8 cellular contexts compared by ENCODE assay signal in the genomic region with DNA sequence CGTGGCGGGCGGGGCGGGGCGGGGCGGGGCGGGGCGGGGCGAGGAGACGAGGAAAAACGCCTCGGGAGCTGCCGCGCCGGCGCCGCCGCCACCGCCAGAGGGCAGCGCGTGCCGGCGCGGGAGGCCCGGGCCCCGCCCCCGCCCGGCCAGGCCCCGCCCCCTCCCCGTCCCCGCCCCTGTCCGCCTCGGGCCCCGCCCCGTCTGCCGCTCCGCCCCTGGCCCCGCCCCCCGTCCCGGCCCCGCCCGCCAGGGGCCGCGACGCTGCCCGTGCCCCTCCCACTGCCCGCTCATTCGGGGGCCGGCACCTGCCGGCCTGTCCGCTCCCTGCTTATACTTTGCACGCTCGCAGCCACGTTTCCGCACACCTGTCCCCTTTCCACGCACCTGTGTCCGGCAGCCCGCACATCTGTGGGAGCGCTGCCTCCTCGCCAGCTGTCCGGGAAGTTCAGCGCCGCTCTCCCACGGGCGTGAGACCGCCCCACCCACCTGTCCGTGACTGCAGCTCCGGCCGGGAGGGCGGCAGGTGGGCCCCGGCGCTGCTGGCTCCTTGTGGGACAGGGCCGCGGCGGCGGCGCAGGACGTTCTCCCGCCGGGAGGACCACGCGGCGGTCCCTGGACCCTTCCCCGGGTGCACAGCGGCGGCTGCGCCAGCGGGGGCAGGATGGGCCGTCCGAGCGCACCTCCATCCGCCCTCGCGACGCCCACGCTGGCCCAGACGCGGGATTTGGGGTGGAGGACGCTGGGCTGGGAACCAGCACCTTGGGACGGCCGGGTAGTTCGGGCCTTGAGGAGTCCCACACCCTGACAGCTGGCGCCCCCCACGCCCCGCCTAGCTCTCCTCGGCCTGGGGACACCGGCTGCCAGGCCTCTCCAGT. TPM values are rescaled to one million over a fixed set of nuclear protein-coding genes. Genes with fewer than 3 reads are reported as not detected.
DNase-seq lines count a peak whose midpoint lies in the region; ATAC-seq, FAIRE-seq and TF ChIP-seq lines count a peak whose summit lies in the region.

No MANE protein-coding gene starts in this region.

- ATAC-seq in GM19438 (IDR thresholded peaks at IDR 0.05; ENCODE audit: low read depth, unreplicated experiment) (peak; percentile 45), HepG2 (peak; percentile 27)

- CTCF ChIA-PET in HepG2 (lab: Yijun Ruan, JAX; ENCODE audit: low intra/inter-chr PET ratio, low total read pairs), result no interaction called here

- peak; percentile 72 for DNase-seq in BE2C
- no peak for DNase-seq in LNCaP clone FGC (ENCODE audit: low read depth)
- DNase-seq in activated CD4-positive, alpha-beta T cell treated with anti-CD3 and anti-CD28 coated beads for 4 hours, result peak; percentile 66 to 79
- DNase-seq in coronary artery (ENCODE audit: low spot score), result peak; percentile 85
- no peak for DNase-seq in HepG2 (ENCODE audit: low spot score)
- peak; percentile 65 to 75 for DNase-seq in stimulated activated CD4-positive, alpha-beta T cell treated with anti-CD3 and anti-CD28 coated beads, Interleukin-2, amount 100 ng/mL, for 48 hours
- no peak for DNase-seq in NCI-H510A (lab: John Stamatoyannopoulos, UW)

- BruUV-seq in HepG2 (replicated peaks; lab: Mats Ljungman, UMichigan), result no TSS peak

- POLR2A ChIA-PET in HepG2 (lab: Yijun Ruan, JAX), result interaction anchor here (1.0 kb wide), 2 partner anchors 17 to 22 kb away, joined by 3 to 8 read pairs; a partner anchor contains a TSS

- H3K36me3 ChIP-seq in BE2C (no peaks in the 10 kb centered on the region), HepG2 (replicated peaks in 1 of 2; ENCODE audit: control insufficient read depth in 1 of 2, insufficient read depth in 2 of 2, low read length in 2 of 2) (no peaks in the 10 kb centered on the region)

- FAIRE-seq in HepG2 (lab: Jason Lieb, UNC), result no peak

- H3K27me3 ChIP-seq in BE2C, result peaks cover 59% of the 10 kb centered on the region
- H3K27me3 ChIP-seq in HepG2 (ENCODE audit: control insufficient read depth in 1 of 2, insufficient read depth in 2 of 2, low read length in 2 of 2), result peaks cover 7 to 32% of the 10 kb centered on the region in 2 experiments

- WGBS in HepG2 (ENCODE audit: low lambda C conversion rate), result no CpG with 5 or more reads among the region's 107 CpGs

- H3K79me2 ChIP-seq in HepG2 (ENCODE audit: insufficient read depth, low read length), result no peaks in the 10 kb centered on the region

- intact Hi-C loops in HepG2 (cut with micrococcal nuclease; ENCODE audit: unreplicated experiment), result loop anchor here (2.0 kb wide), 1 partner anchor 17 kb away; a partner anchor contains a TSS

- H3K4me1 ChIP-seq in BE2C (no peaks in the 10 kb centered on the region; the same call in 1 of the 2 replicates), HepG2 (ENCODE audit: insufficient read depth, low read length) (peaks cover 51% of the 10 kb centered on the region)

- H3K9ac ChIP-seq in HepG2 (ENCODE audit: insufficient read depth, low read depth, low read length), result peak overlapping the region; percentile 46

- no peak for TF ChIP-seq CTCF in BE2C (IDR thresholded peaks at IDR 0.05; ENCODE audit: low read depth, low read length)
- TF ChIP-seq CTCF in LNCaP clone FGC (IDR thresholded peaks at IDR 0.05; ENCODE audit: control insufficient read depth, extremely low read depth, insufficient read depth), result peak; percentile 29
- no peak for TF ChIP-seq CTCF in coronary artery (IDR thresholded peaks at IDR 0.05)
- TF ChIP-seq CTCF in HepG2 (CRISPR knock-in tag; IDR thresholded peaks at IDR 0.05), result 0 out of 2 replicates have a peak, but pooled peaks have one; percentile 9

- H2AFZ ChIP-seq in HepG2 (ENCODE audit: low read length), result no peak overlapping the region

- H3K4me3 ChIP-seq in BE2C (ENCODE audit: low read depth, low read length) (no peak overlapping the region), LNCaP clone FGC (ENCODE audit: low read depth, low read length) (peak overlapping the region; percentile 59), coronary artery (peak overlapping the region; percentile 85), HepG2 (replicated peaks in 1 of 3; ENCODE audit: insufficient read depth in 1 of 3, low read depth in 2 of 3, low read length in 3 of 3) (peak overlapping the region; percentile 58 to 89 (median 73); a peak in 5 of 6 replicates)

- H3K27ac ChIP-seq in coronary artery (peak overlapping the region; percentile 71 to 82), HepG2 (ENCODE audit: extremely low read length, insufficient read depth, low read length) (no peak overlapping the region)

- TF ChIP-seq POLR2A in HepG2 (IDR thresholded peaks at IDR 0.05; ENCODE audit: insufficient read depth in 1 of 2, low read depth in 2 of 2, low read length in 2 of 2), result no peak

- no peaks in the 10 kb centered on the region for H4K20me1 ChIP-seq in HepG2 (ENCODE audit: insufficient read depth, low read length)

- in situ Hi-C loops in HepG2 (cut with HindIII; ENCODE audit: extremely low pct_ligation_motif_present, low pct_unique_long_range_greater_than_20kb), result no loop called here

- no peaks in the 10 kb centered on the region for H3K9me3 ChIP-seq in BE2C
- no peaks in the 10 kb centered on the region for H3K9me3 ChIP-seq in HepG2 (ENCODE audit: low read length)

- no peak for TF ChIP-seq EP300 in HepG2 (IDR thresholded peaks at IDR 0.05; ENCODE audit: low read depth in 2 of 2, low read length in 2 of 2)
- TF ChIP-seq EP300 in HepG2 (CRISPR knock-in tag; IDR thresholded peaks at IDR 0.05; ENCODE audit: borderline replicate concordance), result no peak

- TF ChIP-seq RAD21 in HepG2 (CRISPR knock-in tag; IDR thresholded peaks at IDR 0.05), result 0 out of 2 replicates have a peak, but pooled peaks have one; percentile 27

- H3K4me2 ChIP-seq in HepG2 (ENCODE audit: low read depth, low read length), result peak overlapping the region; percentile 91

RNA-seq across cellular contexts. Expression of a gene that starts 1.5 kb away (rescaled TPM):
- 0.19 TPM for polyA plus RNA-seq in BE2C (2012; ENCODE audit: insufficient read depth, insufficient read length, low read depth)
- total RNA-seq in HepG2 (2016; rRNA removed; fragmentation: Illumina TruSeq; extraction: Trizol), result 12.3 and 19.1 TPM in 2 replicates
- 8.9 and 9.3 TPM in 2 replicates for total RNA-seq in HepG2 (2016; cell fraction: cytosol; rRNA removed; fragmentation: Illumina TruSeq; extraction: Trizol; ENCODE audit: low read depth)
- 11.5 and 17.5 TPM in 2 replicates for total RNA-seq in HepG2 (2016; cell fraction: insoluble cytoplasmic fraction; rRNA removed; fragmentation: Illumina TruSeq; extraction: Trizol)
- total RNA-seq in HepG2 (2016; cell fraction: membrane; rRNA removed; fragmentation: Illumina TruSeq; extraction: Trizol), result 31.8 and 32.6 TPM in 2 replicates
- 13.0 and 15.9 TPM in 2 replicates for total RNA-seq in HepG2 (2016; cell fraction: nucleus; rRNA removed; fragmentation: Illumina TruSeq; extraction: Trizol)
- 30.6 and 35.5 TPM in 2 replicates for polyA plus RNA-seq in HepG2 (2011; rRNA removed)
- polyA plus RNA-seq in HepG2 (2011; cell fraction: cytosol; rRNA removed), result 37.2 and 49.4 TPM in 2 replicates
- 122 and 143 TPM in 2 replicates for polyA plus RNA-seq in HepG2 (2011; cell fraction: nucleus; rRNA removed)
- 21.8 and 31.9 TPM in 2 replicates for polyA plus RNA-seq in HepG2 (2012)
- 15.2 and 15.4 TPM in 2 replicates for polyA plus RNA-seq in HepG2 (2016; cell fraction: cytosol; fragmentation: Illumina TruSeq; extraction: Trizol; ENCODE audit: low read depth)
- polyA plus RNA-seq in HepG2 (2016; cell fraction: insoluble cytoplasmic fraction; fragmentation: Illumina TruSeq; extraction: Trizol; ENCODE audit: low read depth), result 18.1 and 23.1 TPM in 2 replicates
- polyA plus RNA-seq in HepG2 (2016; cell fraction: membrane; fragmentation: Illumina TruSeq; extraction: Trizol; ENCODE audit: low read depth), result 38.4 and 44.6 TPM in 2 replicates
- polyA plus RNA-seq in HepG2 (2016; cell fraction: nucleus; fragmentation: Illumina TruSeq; extraction: Trizol; ENCODE audit: insufficient read depth, low read depth), result 33.6 and 40.0 TPM in 2 replicates
- 74.3 and 145 TPM in 2 replicates for polyA minus RNA-seq in HepG2 (2011; rRNA and poly(A)+ RNA removed; ENCODE audit: low replicate concordance)
- 22.8 and 26.5 TPM in 2 replicates for polyA minus RNA-seq in HepG2 (2011; cell fraction: cytosol; rRNA and poly(A)+ RNA removed)
- polyA minus RNA-seq in HepG2 (2011; cell fraction: nucleus; rRNA and poly(A)+ RNA removed), result 19.9 and 23.2 TPM in 2 replicates

RNA-seq across cellular contexts. Expression of a gene that starts 16.7 kb away (rescaled TPM):
- polyA plus RNA-seq in BE2C (2012; ENCODE audit: insufficient read depth, insufficient read length, low read depth), result 1.6 TPM
- total RNA-seq in HepG2 (2016; rRNA removed; fragmentation: Illumina TruSeq; extraction: Trizol), result 7.2 and 22.9 TPM in 2 replicates
- total RNA-seq in HepG2 (2016; cell fraction: cytosol; rRNA removed; fragmentation: Illumina TruSeq; extraction: Trizol; ENCODE audit: low read depth), result 1.1 and 1.9 TPM in 2 replicates
- 6.6 and 22.7 TPM in 2 replicates for total RNA-seq in HepG2 (2016; cell fraction: insoluble cytoplasmic fraction; rRNA removed; fragmentation: Illumina TruSeq; extraction: Trizol)
- total RNA-seq in HepG2 (2016; cell fraction: membrane; rRNA removed; fragmentation: Illumina TruSeq; extraction: Trizol), result 4.2 and 4.6 TPM in 2 replicates
- 23.8 and 28.9 TPM in 2 replicates for total RNA-seq in HepG2 (2016; cell fraction: nucleus; rRNA removed; fragmentation: Illumina TruSeq; extraction: Trizol)
- polyA plus RNA-seq in HepG2 (2011; rRNA removed), result 5.4 and 8.4 TPM in 2 replicates
- 7.7 and 10.8 TPM in 2 replicates for polyA plus RNA-seq in HepG2 (2011; cell fraction: cytosol; rRNA removed)
- polyA plus RNA-seq in HepG2 (2011; cell fraction: nucleus; rRNA removed), result 30.6 and 45.2 TPM in 2 replicates
- 5.1 and 7.0 TPM in 2 replicates for polyA plus RNA-seq in HepG2 (2012)
- 1.2 and 1.5 TPM in 2 replicates for polyA plus RNA-seq in HepG2 (2016; cell fraction: cytosol; fragmentation: Illumina TruSeq; extraction: Trizol; ENCODE audit: low read depth)
- polyA plus RNA-seq in HepG2 (2016; cell fraction: insoluble cytoplasmic fraction; fragmentation: Illumina TruSeq; extraction: Trizol; ENCODE audit: low read depth), result 4.5 and 6.1 TPM in 2 replicates
- 1.6 and 2.2 TPM in 2 replicates for polyA plus RNA-seq in HepG2 (2016; cell fraction: membrane; fragmentation: Illumina TruSeq; extraction: Trizol; ENCODE audit: low read depth)
- polyA plus RNA-seq in HepG2 (2016; cell fraction: nucleus; fragmentation: Illumina TruSeq; extraction: Trizol; ENCODE audit: insufficient read depth, low read depth), result 25.4 and 27.0 TPM in 2 replicates
- 0.40 and 58.6 TPM in 2 replicates for polyA minus RNA-seq in HepG2 (2011; rRNA and poly(A)+ RNA removed; ENCODE audit: low replicate concordance)
- 13.4 and 13.6 TPM in 2 replicates for polyA minus RNA-seq in HepG2 (2011; cell fraction: cytosol; rRNA and poly(A)+ RNA removed)
- 37.7 and 40.7 TPM in 2 replicates for polyA minus RNA-seq in HepG2 (2011; cell fraction: nucleus; rRNA and poly(A)+ RNA removed)

RNA-seq across cellular contexts. Expression of a gene that starts 23.0 kb away (rescaled TPM):
- polyA plus RNA-seq in BE2C (2012; ENCODE audit: insufficient read depth, insufficient read length, low read depth), result 5.3 TPM
- total RNA-seq in HepG2 (2016; rRNA removed; fragmentation: Illumina TruSeq; extraction: Trizol), result 0.32 and 1.0 TPM in 2 replicates
- total RNA-seq in HepG2 (2016; cell fraction: cytosol; rRNA removed; fragmentation: Illumina TruSeq; extraction: Trizol; ENCODE audit: low read depth), result not detected in 2 replicates
- total RNA-seq in HepG2 (2016; cell fraction: insoluble cytoplasmic fraction; rRNA removed; fragmentation: Illumina TruSeq; extraction: Trizol), result 0.84 TPM in 1 of 2 replicates, not detected in the other
- 0.24 and 0.53 TPM in 2 replicates for total RNA-seq in HepG2 (2016; cell fraction: membrane; rRNA removed; fragmentation: Illumina TruSeq; extraction: Trizol)
- 0.75 and 2.8 TPM in 2 replicates for total RNA-seq in HepG2 (2016; cell fraction: nucleus; rRNA removed; fragmentation: Illumina TruSeq; extraction: Trizol)
- polyA plus RNA-seq in HepG2 (2011; rRNA removed), result 0.77 and 1.5 TPM in 2 replicates
- polyA plus RNA-seq in HepG2 (2011; cell fraction: cytosol; rRNA removed), result 0.24 and 0.27 TPM in 2 replicates
- polyA plus RNA-seq in HepG2 (2011; cell fraction: nucleus; rRNA removed), result 34.5 and 42.6 TPM in 2 replicates
- polyA plus RNA-seq in HepG2 (2012), result 1.0 and 2.7 TPM in 2 replicates
- 0.19 and 0.29 TPM in 2 replicates for polyA plus RNA-seq in HepG2 (2016; cell fraction: cytosol; fragmentation: Illumina TruSeq; extraction: Trizol; ENCODE audit: low read depth)
- not detected in 2 replicates for polyA plus RNA-seq in HepG2 (2016; cell fraction: insoluble cytoplasmic fraction; fragmentation: Illumina TruSeq; extraction: Trizol; ENCODE audit: low read depth)
- 0.19 and 0.30 TPM in 2 replicates for polyA plus RNA-seq in HepG2 (2016; cell fraction: membrane; fragmentation: Illumina TruSeq; extraction: Trizol; ENCODE audit: low read depth)
- polyA plus RNA-seq in HepG2 (2016; cell fraction: nucleus; fragmentation: Illumina TruSeq; extraction: Trizol; ENCODE audit: insufficient read depth, low read depth), result 2.2 and 4.7 TPM in 2 replicates
- 1.4 and 1.8 TPM in 2 replicates for polyA minus RNA-seq in HepG2 (2011; rRNA and poly(A)+ RNA removed; ENCODE audit: low replicate concordance)
- 0.69 TPM in 1 of 2 replicates, not detected in the other for polyA minus RNA-seq in HepG2 (2011; cell fraction: cytosol; rRNA and poly(A)+ RNA removed)
- polyA minus RNA-seq in HepG2 (2011; cell fraction: nucleus; rRNA and poly(A)+ RNA removed), result 3.5 and 4.0 TPM in 2 replicates

RNA-seq across cellular contexts. Expression of a gene that starts 36.5 kb away (rescaled TPM):
- polyA plus RNA-seq in BE2C (2012; ENCODE audit: insufficient read depth, insufficient read length, low read depth), result 22.7 TPM
- 3.2 and 7.2 TPM in 2 replicates for total RNA-seq in HepG2 (2016; rRNA removed; fragmentation: Illumina TruSeq; extraction: Trizol)
- 0.53 and 1.4 TPM in 2 replicates for total RNA-seq in HepG2 (2016; cell fraction: cytosol; rRNA removed; fragmentation: Illumina TruSeq; extraction: Trizol; ENCODE audit: low read depth)
- total RNA-seq in HepG2 (2016; cell fraction: insoluble cytoplasmic fraction; rRNA removed; fragmentation: Illumina TruSeq; extraction: Trizol), result 2.4 and 7.8 TPM in 2 replicates
- 2.5 and 2.9 TPM in 2 replicates for total RNA-seq in HepG2 (2016; cell fraction: membrane; rRNA removed; fragmentation: Illumina TruSeq; extraction: Trizol)
- total RNA-seq in HepG2 (2016; cell fraction: nucleus; rRNA removed; fragmentation: Illumina TruSeq; extraction: Trizol), result 7.0 and 7.9 TPM in 2 replicates
- 4.5 and 6.1 TPM in 2 replicates for polyA plus RNA-seq in HepG2 (2011; rRNA removed)
- polyA plus RNA-seq in HepG2 (2011; cell fraction: cytosol; rRNA removed), result 3.1 and 4.8 TPM in 2 replicates
- 50.5 and 58.5 TPM in 2 replicates for polyA plus RNA-seq in HepG2 (2011; cell fraction: nucleus; rRNA removed)
- 3.0 and 5.5 TPM in 2 replicates for polyA plus RNA-seq in HepG2 (2012)
- polyA plus RNA-seq in HepG2 (2016; cell fraction: cytosol; fragmentation: Illumina TruSeq; extraction: Trizol; ENCODE audit: low read depth), result 0.35 and 0.36 TPM in 2 replicates
- 2.0 and 3.4 TPM in 2 replicates for polyA plus RNA-seq in HepG2 (2016; cell fraction: insoluble cytoplasmic fraction; fragmentation: Illumina TruSeq; extraction: Trizol; ENCODE audit: low read depth)
- polyA plus RNA-seq in HepG2 (2016; cell fraction: membrane; fragmentation: Illumina TruSeq; extraction: Trizol; ENCODE audit: low read depth), result 1.3 and 1.7 TPM in 2 replicates
- polyA plus RNA-seq in HepG2 (2016; cell fraction: nucleus; fragmentation: Illumina TruSeq; extraction: Trizol; ENCODE audit: insufficient read depth, low read depth), result 16.0 and 17.5 TPM in 2 replicates
- polyA minus RNA-seq in HepG2 (2011; rRNA and poly(A)+ RNA removed; ENCODE audit: low replicate concordance), result 3.0 and 10.3 TPM in 2 replicates
- polyA minus RNA-seq in HepG2 (2011; cell fraction: cytosol; rRNA and poly(A)+ RNA removed), result 4.2 and 4.9 TPM in 2 replicates
- polyA minus RNA-seq in HepG2 (2011; cell fraction: nucleus; rRNA and poly(A)+ RNA removed), result 7.2 and 8.1 TPM in 2 replicates

Comparison
In these comparisons a context has a peak if more than half of its experiments do, and no peak if none do; other contexts are left out.
1. DNase-seq: peak in BE2C (single experiment), activated CD4-positive, alpha-beta T cell treated with anti-CD3 and anti-CD28 coated beads for 4 hours (2 of 2), coronary artery (single experiment) and stimulated activated CD4-positive, alpha-beta T cell treated with anti-CD3 and anti-CD28 coated beads, Interleukin-2, amount 100 ng/mL, for 48 hours (2 of 2); none in LNCaP clone FGC (single experiment), HepG2 (single experiment) and NCI-H510A (single experiment).
2. CTCF ChIP-seq: peak in LNCaP clone FGC (single experiment) and HepG2 (single experiment); none in BE2C (single experiment) and coronary artery (single experiment).